21 cellular contexts compared by ENCODE assay signal in genomic region chr2:127551221-127551930, GRCh38. TPM values are rescaled to one million over a fixed set of nuclear protein-coding genes. Genes with fewer than 3 reads are reported as not detected.
DNase-seq lines count a peak whose midpoint lies in the region; ATAC-seq, FAIRE-seq and TF ChIP-seq lines count a peak whose summit lies in the region.
"Had no signal": no experiment of that assay in that cellular context is flagged by ENCODE, and none has a peak within 500 bp of the region (broad histone marks: within the 10 kb centered on the region; RNA-seq: fewer than 3 reads in every experiment).

No MANE protein-coding gene starts in this region.

- peaks cover 19% of the 10 kb centered on the region for H3K4me1 Mint-ChIP-seq in nephron progenitor cell
- H3K4me1 Mint-ChIP-seq: CD8-positive, alpha-beta memory T cell had no signal

- FAIRE-seq in HepG2 (lab: Jason Lieb, UNC) = no peak
- FAIRE-seq: A204.1, G401.6, GM12891, GM19239 had no signal

- no TSS peak for BruUV-seq in HepG2 (replicated peaks; lab: Mats Ljungman, UMichigan)

- H3K36me3 Mint-ChIP-seq in nephron progenitor cell (ENCODE audit: low read depth) = no peaks in the 10 kb centered on the region
- H3K36me3 Mint-ChIP-seq: CD4-positive, CD25-positive, alpha-beta regulatory T cell had no signal

- DNase-seq in cardiac septum (ENCODE audit: low spot score) (peak; percentile 39), Right ventricle myocardium superior (no peak), HepG2 (ENCODE audit: low spot score) (no peak), nephron progenitor cell (no peak), vagina (ENCODE audit: extremely low spot score in 2 of 2) (peak; percentile 40 to 56), upper lobe of right lung (no peak)
- DNase-seq: ACHN; BE2C; C1 segment of cervical spinal cord; CD4-positive, CD25-positive, alpha-beta regulatory T cell; CD8-positive, alpha-beta memory T cell; COR-L47; DMS 273 treated with DMSO at 0.1 percent for 48 hours; DMS53; GM23248 had no signal

- H3K36me3 ChIP-seq in HepG2 (replicated peaks in 1 of 2; ENCODE audit: control insufficient read depth in 1 of 2, insufficient read depth in 2 of 2, low read length in 2 of 2) (no peaks in the 10 kb centered on the region), vagina (no peaks in the 10 kb centered on the region), upper lobe of right lung (no peaks in the 10 kb centered on the region)
- H3K36me3 ChIP-seq: BE2C, HAP-1 had no signal

- H3K4me3 ChIP-seq in HepG2 (replicated peaks in 1 of 3; ENCODE audit: insufficient read depth in 1 of 3, low read depth in 2 of 3, low read length in 3 of 3) (no peak overlapping the region), vagina (no peak overlapping the region), upper lobe of right lung (no peak overlapping the region)
- H3K4me3 ChIP-seq: GM23248, HAP-1 had no signal

- H3K9me3 ChIP-seq in HepG2 (ENCODE audit: low read length) (no peaks in the 10 kb centered on the region), vagina (no peaks in the 10 kb centered on the region), upper lobe of right lung (no peaks in the 10 kb centered on the region)
- H3K9me3 ChIP-seq: BE2C, HAP-1 had no signal

- H3K27ac ChIP-seq in HepG2 (ENCODE audit: extremely low read length, insufficient read depth, low read length) (no peak overlapping the region), vagina (no peak overlapping the region), upper lobe of right lung (no peak overlapping the region)
- H3K27ac ChIP-seq: GM23248 had no signal

- WGBS in HepG2 (ENCODE audit: low lambda C conversion rate) = 21% methylated on average over 7 of the region's 7 CpGs

- no peaks in the 10 kb centered on the region for H4K20me1 ChIP-seq in HepG2 (ENCODE audit: insufficient read depth, low read length)

- H3K9me3 Mint-ChIP-seq in nephron progenitor cell = peaks cover 26% of the 10 kb centered on the region

- ATAC-seq in Right ventricle myocardium superior (ENCODE audit: poor library complexity) = no peak
- peak; percentile 34; the same call in 2 of the 3 replicates for ATAC-seq in HepG2
- no peak for ATAC-seq in upper lobe of right lung
- ATAC-seq in GM19395 (IDR thresholded peaks at IDR 0.05; ENCODE audit: unreplicated experiment) = no peak

- no peak overlapping the region for H3K9ac ChIP-seq in HepG2 (ENCODE audit: insufficient read depth, low read depth, low read length)
- H3K9ac ChIP-seq: GM23248 had no signal

- CTCF ChIA-PET in HepG2 (lab: Yijun Ruan, JAX; ENCODE audit: low intra/inter-chr PET ratio, low total read pairs) = no interaction called here

- H3K27ac Mint-ChIP-seq in nephron progenitor cell = peak overlapping the region; percentile 93

- H3K27me3 Mint-ChIP-seq in nephron progenitor cell (ENCODE audit: low read depth, poor library complexity) = peaks cover 56% of the 10 kb centered on the region

- no peaks in the 10 kb centered on the region for H3K79me2 ChIP-seq in HepG2 (ENCODE audit: insufficient read depth, low read length)

- no peak for TF ChIP-seq RAD21 in HepG2 (CRISPR knock-in tag; IDR thresholded peaks at IDR 0.05)

- H3K27me3 ChIP-seq in HepG2 (ENCODE audit: control insufficient read depth in 1 of 2, insufficient read depth in 2 of 2, low read length in 2 of 2) (peaks cover 0 to 34% of the 10 kb centered on the region in 2 experiments; a peak in 3 of 5 replicates), vagina (no peaks in the 10 kb centered on the region), upper lobe of right lung (no peaks in the 10 kb centered on the region)
- H3K27me3 ChIP-seq: BE2C had no signal

- TF ChIP-seq POLR2A in HepG2 (IDR thresholded peaks at IDR 0.05; ENCODE audit: insufficient read depth in 1 of 2, low read depth in 2 of 2, low read length in 2 of 2) (no peak), vagina (IDR thresholded peaks at IDR 0.05) (no peak)

- no peak for TF ChIP-seq EP300 in HepG2 (IDR thresholded peaks at IDR 0.05; ENCODE audit: low read depth in 2 of 2, low read length in 2 of 2)
- TF ChIP-seq EP300 in HepG2 (CRISPR knock-in tag; IDR thresholded peaks at IDR 0.05; ENCODE audit: borderline replicate concordance) = no peak

- intact Hi-C loops in cardiac septum (cut with DNase I) (no loop called here), Right ventricle myocardium superior (cut with DNase I) (no loop called here), HepG2 (cut with micrococcal nuclease; ENCODE audit: unreplicated experiment) (no loop called here), vagina (cut with DNase I) (no loop called here), upper lobe of right lung (cut with DNase I) (no loop called here)

- H2AFZ ChIP-seq in HepG2 (ENCODE audit: low read length) = no peak overlapping the region
- H2AFZ ChIP-seq: GM23248 had no signal

- no peak overlapping the region for H3K4me3 Mint-ChIP-seq in nephron progenitor cell
- H3K4me3 Mint-ChIP-seq: CD4-positive, CD25-positive, alpha-beta regulatory T cell; CD8-positive, alpha-beta memory T cell had no signal

- no peaks in the 10 kb centered on the region for H3K4me1 ChIP-seq in HepG2 (ENCODE audit: insufficient read depth, low read length)
- no peaks in the 10 kb centered on the region for H3K4me1 ChIP-seq in vagina
- H3K4me1 ChIP-seq in upper lobe of right lung = no peaks in the 10 kb centered on the region
- H3K4me1 ChIP-seq: BE2C, HAP-1 had no signal

- no peak overlapping the region for H3K4me2 ChIP-seq in HepG2 (ENCODE audit: low read depth, low read length)

- in situ Hi-C loops in HepG2 (cut with HindIII; ENCODE audit: extremely low pct_ligation_motif_present, low pct_unique_long_range_greater_than_20kb) = no loop called here

- POLR2A ChIA-PET in HepG2 (lab: Yijun Ruan, JAX) = no interaction called here

- TF ChIP-seq CTCF in HepG2 (CRISPR knock-in tag; IDR thresholded peaks at IDR 0.05) (no peak), nephron progenitor cell (IDR thresholded peaks at IDR 0.05) (no peak), vagina (IDR thresholded peaks at IDR 0.05) (no peak), upper lobe of right lung (IDR thresholded peaks at IDR 0.05) (no peak)

TF ChIP-seq in HepG2, 621 proteins besides CTCF, POLR2A, EP300 and RAD21:
- TF ChIP-seq DMAP1 (CRISPR knock-in tag; IDR thresholded peaks at IDR 0.05) (no peak), TP53 (CRISPR knock-in tag; conservative IDR thresholded peaks at IDR 0.05) (no peak)

RNA-seq across cellular contexts. Expression of gene MYO7B, which starts 15.9 kb away (rescaled TPM):
- total RNA-seq in cardiac septum (0.78 TPM), Right ventricle myocardium superior (0.32 TPM), HepG2 (2016; rRNA removed; fragmentation: Illumina TruSeq; extraction: Trizol) (not detected in 2 replicates), vagina (not detected), upper lobe of right lung (2.2 TPM)
- not detected in 2 replicates for total RNA-seq in HepG2 (2016; cell fraction: cytosol; rRNA removed; fragmentation: Illumina TruSeq; extraction: Trizol; ENCODE audit: low read depth)
- not detected in 2 replicates for total RNA-seq in HepG2 (2016; cell fraction: insoluble cytoplasmic fraction; rRNA removed; fragmentation: Illumina TruSeq; extraction: Trizol)
- not detected in 2 replicates for total RNA-seq in HepG2 (2016; cell fraction: membrane; rRNA removed; fragmentation: Illumina TruSeq; extraction: Trizol)
- not detected in 2 replicates for total RNA-seq in HepG2 (2016; cell fraction: nucleus; rRNA removed; fragmentation: Illumina TruSeq; extraction: Trizol)
- 0.03 TPM in 1 of 2 replicates, not detected in the other for polyA plus RNA-seq in HepG2 (2011; rRNA removed)
- polyA plus RNA-seq in HepG2 (2011; cell fraction: cytosol; rRNA removed) = 0.01 TPM in 1 of 2 replicates, not detected in the other
- 0.11 and 0.12 TPM in 2 replicates for polyA plus RNA-seq in HepG2 (2011; cell fraction: nucleus; rRNA removed)
- not detected in 2 replicates for polyA plus RNA-seq in HepG2 (2012)
- polyA plus RNA-seq in HepG2 (2016; cell fraction: cytosol; fragmentation: Illumina TruSeq; extraction: Trizol; ENCODE audit: low read depth) = not detected in 2 replicates
- not detected in 2 replicates for polyA plus RNA-seq in HepG2 (2016; cell fraction: insoluble cytoplasmic fraction; fragmentation: Illumina TruSeq; extraction: Trizol; ENCODE audit: low read depth)
- not detected in 2 replicates for polyA plus RNA-seq in HepG2 (2016; cell fraction: membrane; fragmentation: Illumina TruSeq; extraction: Trizol; ENCODE audit: low read depth)
- polyA plus RNA-seq in HepG2 (2016; cell fraction: nucleus; fragmentation: Illumina TruSeq; extraction: Trizol; ENCODE audit: insufficient read depth, low read depth) = not detected in 2 replicates
- 0.02 TPM in 1 of 2 replicates, not detected in the other for polyA minus RNA-seq in HepG2 (2011; rRNA and poly(A)+ RNA removed; ENCODE audit: low replicate concordance)
- not detected in 2 replicates for polyA minus RNA-seq in HepG2 (2011; cell fraction: cytosol; rRNA and poly(A)+ RNA removed)
- not detected in 2 replicates for polyA minus RNA-seq in HepG2 (2011; cell fraction: nucleus; rRNA and poly(A)+ RNA removed)
- total RNA-seq: CD4-positive, CD25-positive, alpha-beta regulatory T cell; CD8-positive, alpha-beta memory T cell; GM23248 had no signal
- polyA plus RNA-seq: CD8-positive, alpha-beta memory T cell; GM23248 had no signal

RNA-seq across cellular contexts. Expression of gene IWS1, which starts 25.1 kb away (rescaled TPM):
- 40.7 TPM for total RNA-seq in cardiac septum
- total RNA-seq in Right ventricle myocardium superior = 57.7 TPM
- 62.3 and 90.2 TPM in 2 replicates for total RNA-seq in HepG2 (2016; rRNA removed; fragmentation: Illumina TruSeq; extraction: Trizol)
- total RNA-seq in HepG2 (2016; cell fraction: cytosol; rRNA removed; fragmentation: Illumina TruSeq; extraction: Trizol; ENCODE audit: low read depth) = 6.7 and 7.7 TPM in 2 replicates
- total RNA-seq in HepG2 (2016; cell fraction: insoluble cytoplasmic fraction; rRNA removed; fragmentation: Illumina TruSeq; extraction: Trizol) = 62.9 and 85.5 TPM in 2 replicates
- total RNA-seq in HepG2 (2016; cell fraction: membrane; rRNA removed; fragmentation: Illumina TruSeq; extraction: Trizol) = 17.1 and 18.1 TPM in 2 replicates
- 52.7 and 54.8 TPM in 2 replicates for total RNA-seq in HepG2 (2016; cell fraction: nucleus; rRNA removed; fragmentation: Illumina TruSeq; extraction: Trizol)
- 25.7 and 28.9 TPM in 2 replicates for polyA plus RNA-seq in HepG2 (2011; rRNA removed)
- polyA plus RNA-seq in HepG2 (2011; cell fraction: cytosol; rRNA removed) = 16.1 and 24.8 TPM in 2 replicates
- polyA plus RNA-seq in HepG2 (2011; cell fraction: nucleus; rRNA removed) = 17.9 and 22.5 TPM in 2 replicates
- polyA plus RNA-seq in HepG2 (2012) = 43.1 and 48.6 TPM in 2 replicates
- polyA plus RNA-seq in HepG2 (2016; cell fraction: cytosol; fragmentation: Illumina TruSeq; extraction: Trizol; ENCODE audit: low read depth) = 4.3 and 4.7 TPM in 2 replicates
- 87.1 and 88.3 TPM in 2 replicates for polyA plus RNA-seq in HepG2 (2016; cell fraction: insoluble cytoplasmic fraction; fragmentation: Illumina TruSeq; extraction: Trizol; ENCODE audit: low read depth)
- 9.9 and 10.2 TPM in 2 replicates for polyA plus RNA-seq in HepG2 (2016; cell fraction: membrane; fragmentation: Illumina TruSeq; extraction: Trizol; ENCODE audit: low read depth)
- polyA plus RNA-seq in HepG2 (2016; cell fraction: nucleus; fragmentation: Illumina TruSeq; extraction: Trizol; ENCODE audit: insufficient read depth, low read depth) = 60.9 and 64.3 TPM in 2 replicates
- 7.4 and 11.6 TPM in 2 replicates for polyA minus RNA-seq in HepG2 (2011; rRNA and poly(A)+ RNA removed; ENCODE audit: low replicate concordance)
- 28.7 and 30.0 TPM in 2 replicates for polyA minus RNA-seq in HepG2 (2011; cell fraction: cytosol; rRNA and poly(A)+ RNA removed)
- polyA minus RNA-seq in HepG2 (2011; cell fraction: nucleus; rRNA and poly(A)+ RNA removed) = 43.5 and 63.2 TPM in 2 replicates
- total RNA-seq in vagina = 40.8 TPM
- 39.3 TPM for total RNA-seq in upper lobe of right lung

Comparison
In these comparisons a context has a peak if more than half of its experiments do, and no peak if none do; other contexts are left out.
1. DNase-seq: peak in cardiac septum (single experiment) and vagina (2 of 2); none in Right ventricle myocardium superior (single experiment), HepG2 (single experiment), nephron progenitor cell (single experiment) and upper lobe of right lung (single experiment).